In the genomic region with DNA sequence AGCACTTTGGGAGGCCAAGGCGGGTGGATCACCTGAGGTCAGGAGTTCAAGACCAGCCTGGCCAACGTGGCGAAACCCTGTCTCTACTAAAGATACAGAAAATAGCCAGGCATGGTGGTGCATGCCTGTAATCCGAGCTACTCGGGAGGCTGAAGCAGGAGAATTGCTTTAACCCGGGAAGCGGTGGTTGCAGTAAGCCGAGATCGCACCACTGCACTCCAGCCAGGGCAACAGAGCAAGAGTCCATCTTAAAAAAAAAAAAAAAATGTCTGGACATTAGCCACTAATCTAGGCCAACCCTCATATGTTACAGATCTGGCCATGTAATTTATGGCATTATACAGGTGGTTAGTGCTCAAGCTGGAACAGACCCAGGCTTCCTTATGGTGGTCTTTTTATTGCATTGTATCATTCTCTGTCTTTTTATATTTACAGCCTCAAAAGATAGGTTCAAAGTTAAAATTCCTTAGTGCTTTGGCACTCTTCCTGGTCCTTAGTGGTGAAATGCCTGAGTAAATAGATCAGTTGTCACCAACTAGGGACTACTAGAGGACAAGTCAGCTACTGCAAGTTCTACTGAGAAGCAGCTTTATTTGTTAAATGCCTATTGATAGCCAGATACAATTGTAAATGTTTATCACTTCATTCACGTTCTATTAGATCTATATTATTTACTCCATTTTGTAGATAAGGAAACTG, we compare ENCODE assay signal across 9 cellular contexts. TPM values are rescaled to one million over a fixed set of nuclear protein-coding genes. Genes with fewer than 3 reads are reported as not detected.
A peak's percentile ranks its signal among the peaks of the same experiment; 100 is the strongest.
DNase-seq lines count a peak whose midpoint lies in the region; ATAC-seq, FAIRE-seq and TF ChIP-seq lines count a peak whose summit lies in the region.
"Had no signal": no experiment of that assay in that cellular context is flagged by ENCODE, and none has a peak within 500 bp of the region (broad histone marks: within the 10 kb centered on the region; RNA-seq: fewer than 3 reads in every experiment).

No MANE protein-coding gene starts in this region.

- peak; percentile 40 for TF ChIP-seq CTCF in BJ (IDR thresholded peaks at IDR 0.05; ENCODE audit: insufficient read depth, low read depth, low read length)
- TF ChIP-seq CTCF in GM12878 (IDR thresholded peaks at IDR 0.05 in 2 of 3, conservative IDR thresholded peaks at IDR 0.05 in 1 of 3; ENCODE audit: control insufficient read depth in 2 of 3, extremely low read depth in 1 of 3, insufficient read depth in 1 of 3, low read depth in 3 of 3, low read length in 3 of 3) = peak; percentile 19 to 37 (median 35); a peak in 3 of 6 replicates
- peak; percentile 30 to 36 for TF ChIP-seq CTCF in left lung (IDR thresholded peaks at IDR 0.05)

- TF ChIP-seq POLR2A in GM12878 (IDR thresholded peaks at IDR 0.05; ENCODE audit: low read depth, low read length) = no peak

- H4K20me1 ChIP-seq in GM12878 (ENCODE audit: control insufficient read depth, insufficient read depth) = no peaks in the 10 kb centered on the region

- H3K27ac ChIP-seq in GM12878 (ENCODE audit: control insufficient read depth, insufficient read depth) (no peak overlapping the region), left lung (no peak overlapping the region)

- ATAC-seq in GM12878 (peak; percentile 69), left lung (peak; percentile 77), GM18870 (IDR thresholded peaks at IDR 0.05; ENCODE audit: unreplicated experiment) (no peak), GM21381 (IDR thresholded peaks at IDR 0.05; ENCODE audit: unreplicated experiment) (no peak), GM19351 (IDR thresholded peaks at IDR 0.05; ENCODE audit: unreplicated experiment) (no peak)

- H3K4me3 ChIP-seq in BJ (ENCODE audit: low read depth, low read length) = no peak overlapping the region
- no peak overlapping the region for H3K4me3 ChIP-seq in GM12878
- no peak overlapping the region for H3K4me3 ChIP-seq in left lung

- 86% methylated on average over 9 of the region's 10 CpGs for WGBS in GM12878 (ENCODE audit: insufficient coverage, insufficient replicate concordance, low lambda C conversion rate, missing lambda C conversion rate)

- CTCF ChIA-PET in BJ (lab: Yijun Ruan, JAX) (interaction anchor here (0.6 to 1.2 kb wide), 3 partner anchors 9 to 15 kb away, joined by 3 to 5 read pairs (median 4); no protein-coding TSS in a partner anchor), GM12878 (lab: Yijun Ruan, JAX) (interaction anchor here (0.6 to 1.8 kb wide), 7 partner anchors 8 to 55 kb away, joined by 3 to 5 read pairs (median 3); no protein-coding TSS in a partner anchor)

- in situ Hi-C loops in GM12878 (cut with MboI) = no loop called here

- no peaks in the 10 kb centered on the region for H3K79me2 ChIP-seq in GM12878 (ENCODE audit: control insufficient read depth, insufficient read depth, low read length)

- DNase-seq in BJ (ENCODE audit: low read depth) = no peak
- DNase-seq in HTR-8/SVneo (ENCODE audit: insufficient read length, low spot score) = peak; percentile 50
- DNase-seq in GM12878 (ENCODE audit: low read depth, low spot score) = no peak
- no peak for DNase-seq in left lung
- DNase-seq in D341Med (ENCODE audit: low spot score) = no peak

- TF ChIP-seq RAD21 in GM12878 (IDR thresholded peaks at IDR 0.05; ENCODE audit: insufficient read depth, low read depth, low read length) = no peak; the same call in 1 of the 2 replicates

- BruUV-seq in GM12878 (replicated peaks; lab: Mats Ljungman, UMichigan) = no TSS peak

- no peaks in the 10 kb centered on the region for H3K4me1 ChIP-seq in GM12878 (ENCODE audit: control insufficient read depth, insufficient read depth, low read length)
- H3K4me1 ChIP-seq in left lung = peaks cover 0 to 4% of the 10 kb centered on the region in 2 donors

- no peak overlapping the region for H2AFZ ChIP-seq in GM12878 (ENCODE audit: control insufficient read depth, low read depth, low read length)

- no peak overlapping the region for H3K4me2 ChIP-seq in GM12878 (ENCODE audit: control insufficient read depth, insufficient read depth)

- H3K36me3 ChIP-seq in BJ (ENCODE audit: control insufficient read depth, insufficient read depth, low read length) = no peaks in the 10 kb centered on the region
- H3K36me3 ChIP-seq in GM12878 (ENCODE audit: control insufficient read depth in 2 of 2, insufficient read depth in 2 of 2, low read length in 1 of 2) = peaks cover 0 to 3% of the 10 kb centered on the region in 2 experiments; a peak in 2 of 4 replicates
- H3K36me3 ChIP-seq in left lung = no peaks in the 10 kb centered on the region

- RAD21 ChIA-PET in GM12878 (lab: Charles Lee; ENCODE audit: unreplicated experiment) = interaction anchor here (1.0 kb wide), 1 partner anchor 14 kb away, joined by 3 read pairs; no protein-coding TSS in a partner anchor

- no peaks in the 10 kb centered on the region for H3K27me3 ChIP-seq in BJ (ENCODE audit: control insufficient read depth, insufficient read depth, low read length)
- no peaks in the 10 kb centered on the region for H3K27me3 ChIP-seq in GM12878 (replicated peaks in 1 of 2; ENCODE audit: control insufficient read depth in 2 of 2, insufficient read depth in 2 of 2, low read length in 1 of 2)
- no peaks in the 10 kb centered on the region for H3K27me3 ChIP-seq in left lung

- no peak for FAIRE-seq in HTR-8/SVneo (lab: Jason Lieb, UNC)
- FAIRE-seq in GM12878 (lab: Jason Lieb, UNC) = no peak
- FAIRE-seq: islet of Langerhans had no signal

- intact Hi-C loops in GM12878 (cut with micrococcal nuclease; ENCODE audit: unreplicated experiment) (no loop called here), left lung (cut with DNase I) (no loop called here)

- TF ChIP-seq EP300 in GM12878 (IDR thresholded peaks at IDR 0.05; ENCODE audit: borderline replicate concordance in 1 of 2, control insufficient read depth in 1 of 2, low read depth in 2 of 2, low read length in 2 of 2) = no peak

- POLR2A ChIA-PET in BJ (lab: Charles Lee) = no interaction called here
- POLR2A ChIA-PET in GM12878 (lab: Charles Lee) = interaction anchor here (0.7 kb wide), 1 partner anchor 243 kb away, joined by 5 read pairs; no protein-coding TSS in a partner anchor

- no peaks in the 10 kb centered on the region for H3K9me3 ChIP-seq in GM12878 (replicated peaks; ENCODE audit: control insufficient read depth, insufficient read depth, low read length)
- H3K9me3 ChIP-seq in left lung = no peaks in the 10 kb centered on the region

- SMC1A ChIA-PET in GM12878 (lab: Charles Lee; ENCODE audit: uncharacterized antibody, unreplicated experiment) = interaction anchor here (1.2 to 1.6 kb wide), 2 partner anchors 17 to 58 kb away, joined by 4 to 5 read pairs; no protein-coding TSS in a partner anchor

- no peak overlapping the region for H3K9ac ChIP-seq in GM12878 (ENCODE audit: control insufficient read depth, insufficient read depth, low read length)

RNA-seq across cellular contexts. Expression of gene STARD9, which starts 16.0 kb away (rescaled TPM):
- 2.1 and 2.3 TPM in 2 replicates for polyA plus RNA-seq in BJ (2011; rRNA removed)
- 4.4 and 5.5 TPM in 2 replicates for polyA minus RNA-seq in BJ (2011; rRNA and poly(A)+ RNA removed)
- 144 and 149 TPM in 2 replicates for total RNA-seq in GM12878 (2013; cell fraction: nucleolus; rRNA removed)
- 7.7 and 9.4 TPM in 2 replicates for total RNA-seq in GM12878 (2014; rRNA removed)
- total RNA-seq in GM12878 (2014; rRNA removed; fragmentation: Illumina TruSeq; extraction: Trizol) = 7.5 and 8.1 TPM in 2 replicates
- total RNA-seq in GM12878 (2021) = 8.4 and 11.5 TPM in 2 replicates
- 3.7 TPM for polyA plus RNA-seq in GM12878 (2011; ENCODE audit: low read depth)
- 3.6 and 4.7 TPM in 2 replicates for polyA plus RNA-seq in GM12878 (2011; rRNA removed)
- polyA plus RNA-seq in GM12878 (2011; cell fraction: cytosol; rRNA removed) = 3.5 and 3.6 TPM in 2 replicates
- 22.7 and 25.2 TPM in 2 replicates for polyA plus RNA-seq in GM12878 (2011; cell fraction: nucleus; rRNA removed)
- polyA plus RNA-seq in GM12878 (2012) = 4.9 and 6.5 TPM in 2 replicates
- 8.6 and 8.7 TPM in 2 replicates for polyA plus RNA-seq in GM12878 (2014; fragmentation: Illumina TruSeq; extraction: Trizol)
- polyA plus RNA-seq in GM12878 (2014; fragmentation: Nextera tagmentation; extraction: Ambion mirVana) = 1 to 10 TPM in 1 of 2 experiments, under 1 TPM in 1; 0.58 to 1.1 TPM
- polyA plus RNA-seq in GM12878 (2014; rRNA removed) = 8.2 and 9.3 TPM in 2 replicates
- polyA plus RNA-seq in GM12878 (2016; fragmentation: Nextera tagmentation; extraction: Ambion mirVana) = 1 to 10 TPM; 2.7 to 2.9 TPM
- polyA minus RNA-seq in GM12878 (2011; rRNA and poly(A)+ RNA removed) = 8.9 and 11.0 TPM in 2 replicates
- 1.5 and 2.0 TPM in 2 replicates for polyA minus RNA-seq in GM12878 (2011; cell fraction: cytosol; rRNA and poly(A)+ RNA removed)
- polyA minus RNA-seq in GM12878 (2011; cell fraction: nucleus; rRNA and poly(A)+ RNA removed) = 10.2 and 13.9 TPM in 2 replicates
- total RNA-seq in left lung = 10 to 100 TPM in 1 of 2 donors, 1 to 10 TPM in 1; 9.4 to 10.9 TPM

RNA-seq across cellular contexts. Expression of gene HAUS2, which starts 42.7 kb away (rescaled TPM):
- 14.1 and 21.1 TPM in 2 replicates for polyA plus RNA-seq in BJ (2011; rRNA removed)
- 4.7 and 5.5 TPM in 2 replicates for polyA minus RNA-seq in BJ (2011; rRNA and poly(A)+ RNA removed)
- total RNA-seq in GM12878 (2013; cell fraction: nucleolus; rRNA removed) = 16.7 and 25.2 TPM in 2 replicates
- 40.6 and 40.7 TPM in 2 replicates for total RNA-seq in GM12878 (2014; rRNA removed)
- total RNA-seq in GM12878 (2014; rRNA removed; fragmentation: Illumina TruSeq; extraction: Trizol) = 37.5 and 41.8 TPM in 2 replicates
- total RNA-seq in GM12878 (2021) = 26.7 and 33.5 TPM in 2 replicates
- 15.2 TPM for polyA plus RNA-seq in GM12878 (2011; ENCODE audit: low read depth)
- polyA plus RNA-seq in GM12878 (2011; rRNA removed) = 45.2 and 80.6 TPM in 2 replicates
- polyA plus RNA-seq in GM12878 (2011; cell fraction: cytosol; rRNA removed) = 19.5 and 24.6 TPM in 2 replicates
- 6.9 and 8.6 TPM in 2 replicates for polyA plus RNA-seq in GM12878 (2011; cell fraction: nucleus; rRNA removed)
- 17.9 and 26.5 TPM in 2 replicates for polyA plus RNA-seq in GM12878 (2012)
- polyA plus RNA-seq in GM12878 (2014; fragmentation: Illumina TruSeq; extraction: Trizol) = 40.6 and 48.3 TPM in 2 replicates
- 10 to 100 TPM; 30.8 to 37.0 TPM for polyA plus RNA-seq in GM12878 (2014; fragmentation: Nextera tagmentation; extraction: Ambion mirVana)
- 25.3 and 28.7 TPM in 2 replicates for polyA plus RNA-seq in GM12878 (2014; rRNA removed)
- polyA plus RNA-seq in GM12878 (2016; fragmentation: Nextera tagmentation; extraction: Ambion mirVana) = 10 to 100 TPM; 54.0 to 59.3 TPM
- polyA minus RNA-seq in GM12878 (2011; rRNA and poly(A)+ RNA removed) = 19.1 and 19.2 TPM in 2 replicates
- polyA minus RNA-seq in GM12878 (2011; cell fraction: cytosol; rRNA and poly(A)+ RNA removed) = 10.1 and 12.4 TPM in 2 replicates
- 3.0 and 3.9 TPM in 2 replicates for polyA minus RNA-seq in GM12878 (2011; cell fraction: nucleus; rRNA and poly(A)+ RNA removed)
- 10 to 100 TPM; 18.4 to 20.5 TPM for total RNA-seq in left lung

RNA-seq across cellular contexts. Expression of gene LRRC57, which starts 42.8 kb away (rescaled TPM):
- polyA plus RNA-seq in BJ (2011; rRNA removed) (11.5 and 19.3 TPM in 2 replicates), GM12878 (2011; rRNA removed) (11.6 and 15.7 TPM in 2 replicates), GM12878 (2014; fragmentation: Illumina TruSeq; extraction: Trizol) (10.3 and 11.9 TPM in 2 replicates), GM12878 (2014; fragmentation: Nextera tagmentation; extraction: Ambion mirVana) (1 to 10 TPM; 5.2 to 5.8 TPM), GM12878 (2014; rRNA removed) (7.0 and 7.7 TPM in 2 replicates), GM12878 (2016; fragmentation: Nextera tagmentation; extraction: Ambion mirVana) (10 to 100 TPM in 1 of 2 experiments, 1 to 10 TPM in 1; 8.3 to 10.9 TPM)
- polyA minus RNA-seq in BJ (2011; rRNA and poly(A)+ RNA removed) = 4.2 and 4.4 TPM in 2 replicates
- total RNA-seq in GM12878 (2013; cell fraction: nucleolus; rRNA removed) = 27.7 and 30.2 TPM in 2 replicates
- total RNA-seq in GM12878 (2014; rRNA removed) (5.9 and 8.1 TPM in 2 replicates), GM12878 (2014; rRNA removed; fragmentation: Illumina TruSeq; extraction: Trizol) (11.4 and 12.2 TPM in 2 replicates), GM12878 (2021) (10.4 and 11.1 TPM in 2 replicates), left lung (10 to 100 TPM; 26.7 to 27.9 TPM)
- polyA plus RNA-seq in GM12878 (2011; ENCODE audit: low read depth) = 4.2 TPM
- 12.5 and 14.4 TPM in 2 replicates for polyA plus RNA-seq in GM12878 (2011; cell fraction: cytosol; rRNA removed)
- polyA plus RNA-seq in GM12878 (2011; cell fraction: nucleus; rRNA removed) = 7.3 and 10.0 TPM in 2 replicates
- 6.3 and 7.5 TPM in 2 replicates for polyA plus RNA-seq in GM12878 (2012)
- 8.1 and 9.7 TPM in 2 replicates for polyA minus RNA-seq in GM12878 (2011; rRNA and poly(A)+ RNA removed)
- 1.7 and 3.7 TPM in 2 replicates for polyA minus RNA-seq in GM12878 (2011; cell fraction: cytosol; rRNA and poly(A)+ RNA removed)
- polyA minus RNA-seq in GM12878 (2011; cell fraction: nucleus; rRNA and poly(A)+ RNA removed) = 4.1 and 7.1 TPM in 2 replicates

Comparison
In these comparisons a context has a peak if more than half of its experiments do, and no peak if none do; other contexts are left out.
1. ATAC-seq: peak in GM12878 (single experiment) and left lung (single experiment); none in GM18870 (single experiment), GM21381 (single experiment) and GM19351 (single experiment).
2. Peak in every context shown above with its lines, with median percentiles within 50 percentile points of each other: CTCF ChIP-seq.